In genomic region chr19:46347985-46348384, GRCh38 we compare ENCODE assay signal across 9 cellular contexts. TPM values are rescaled to one million over a fixed set of nuclear protein-coding genes. Genes with fewer than 3 reads are reported as not detected.
DNase-seq lines count a peak whose midpoint lies in the region; ATAC-seq, FAIRE-seq and TF ChIP-seq lines count a peak whose summit lies in the region.
"Had no signal": no experiment of that assay in that cellular context is flagged by ENCODE, and none has a peak within 500 bp of the region (broad histone marks: within the 10 kb centered on the region; RNA-seq: fewer than 3 reads in every experiment).

No MANE protein-coding gene starts in this region.

- no peak for FAIRE-seq in keratinocyte (lab: Jason Lieb, UNC)

- H3K4me1 ChIP-seq in cardiac muscle cell (ENCODE audit: low read depth) (peaks cover 13% of the 10 kb centered on the region), keratinocyte (ENCODE audit: control insufficient read depth, extremely low read depth, insufficient read depth, low read length) (peaks cover 47% of the 10 kb centered on the region), thoracic aorta (ENCODE audit: control insufficient read depth in 1 of 2, low read depth in 2 of 2) (peaks cover 30 to 49% of the 10 kb centered on the region in 2 donors)

- H3K9me1 ChIP-seq in keratinocyte (ENCODE audit: control insufficient read depth, extremely low read depth, insufficient read depth, low read length) = peaks cover 13% of the 10 kb centered on the region

- no peak overlapping the region for H3K9ac ChIP-seq in keratinocyte (ENCODE audit: control insufficient read depth, extremely low read depth, insufficient read depth, low read length)

- no peaks in the 10 kb centered on the region for H3K27me3 Mint-ChIP-seq in activated T-helper 17 cell treated with anti-CD3 and anti-CD28 coated beads, Interleukin-2, amount 50 U/mL, for 72 hours

- H3K4me3 ChIP-seq in cardiac muscle cell (peak overlapping the region; percentile 80), keratinocyte (ENCODE audit: control insufficient read depth in 2 of 3, extremely low read depth in 1 of 3, insufficient read depth in 2 of 3, low read depth in 1 of 3, low read length in 3 of 3) (peak overlapping the region; percentile 95 to 99 (median 96)), thoracic aorta (peak overlapping the region; percentile 99)

- peak overlapping the region; percentile 93 for H3K4me3 Mint-ChIP-seq in activated T-helper 17 cell treated with anti-CD3 and anti-CD28 coated beads, Interleukin-2, amount 50 U/mL, for 72 hours

- H3K36me3 ChIP-seq in cardiac muscle cell (no peaks in the 10 kb centered on the region), keratinocyte (ENCODE audit: control insufficient read depth in 2 of 2, extremely low read depth in 1 of 2, insufficient read depth in 2 of 2, low read length in 2 of 2) (peaks cover under 1 to 13% of the 10 kb centered on the region in 2 experiments), thoracic aorta (no peaks in the 10 kb centered on the region)

- DNase-seq in cardiac muscle cell (ENCODE audit: low read depth in 1 of 2, low spot score in 1 of 2) (peak in 1 of 2 donors; percentile 23), Right ventricle myocardium inferior (ENCODE audit: missing footprints) (no peak), keratinocyte (ENCODE audit: low read depth, low spot score) (no peak), thoracic aorta (ENCODE audit: low spot score) (no peak), NCI-H2171 treated with DMSO at 0.1 percent for 48 hours (lab: John Stamatoyannopoulos, UW) (no peak)
- DNase-seq in effector CD4-positive, alpha-beta T cell = no peak

- H3K4me1 Mint-ChIP-seq in activated T-helper 17 cell treated with anti-CD3 and anti-CD28 coated beads, Interleukin-2, amount 50 U/mL, for 72 hours = peaks cover 42% of the 10 kb centered on the region

- H3K79me2 ChIP-seq in keratinocyte (ENCODE audit: control insufficient read depth, insufficient read depth, low read length) = peaks cover 47% of the 10 kb centered on the region

- TF ChIP-seq CTCF in cardiac muscle cell (IDR thresholded peaks at IDR 0.05; ENCODE audit: low read depth, low read length) = no peak
- no peak for TF ChIP-seq CTCF in keratinocyte (optimal IDR thresholded peaks at IDR 0.05 in 1 of 3, IDR thresholded peaks at IDR 0.05 in 1 of 3, conservative IDR thresholded peaks at IDR 0.05 in 1 of 3; ENCODE audit: extremely low read depth in 1 of 3, insufficient read depth in 2 of 3, low read length in 3 of 3)
- TF ChIP-seq CTCF in thoracic aorta (IDR thresholded peaks at IDR 0.05) = no peak

- no peak overlapping the region for H3K27ac ChIP-seq in cardiac muscle cell
- peak overlapping the region; percentile 84 for H3K27ac ChIP-seq in keratinocyte (ENCODE audit: control insufficient read depth, insufficient read depth, low read length)
- H3K27ac ChIP-seq in thoracic aorta = no peak overlapping the region

- H3K9me3 Mint-ChIP-seq in activated T-helper 17 cell treated with anti-CD3 and anti-CD28 coated beads, Interleukin-2, amount 50 U/mL, for 72 hours = no peaks in the 10 kb centered on the region

- dilution Hi-C loops in keratinocyte (cut with MboI; ENCODE audit: extremely low pct_ligation_motif_present, low sequenced_read_pairs) = no loop called here

- H3K27ac Mint-ChIP-seq in activated T-helper 17 cell treated with anti-CD3 and anti-CD28 coated beads, Interleukin-2, amount 50 U/mL, for 72 hours = peak overlapping the region; percentile 88

- H3K36me3 Mint-ChIP-seq in activated T-helper 17 cell treated with anti-CD3 and anti-CD28 coated beads, Interleukin-2, amount 50 U/mL, for 72 hours (ENCODE audit: low read depth) = peaks cover 27% of the 10 kb centered on the region

- H3K4me2 ChIP-seq in keratinocyte (ENCODE audit: control insufficient read depth, extremely low read depth, insufficient read depth, low read depth, low read length) = peak overlapping the region; percentile 100

- peaks cover 7% of the 10 kb centered on the region for H4K20me1 ChIP-seq in keratinocyte (ENCODE audit: control insufficient read depth, extremely low read depth, insufficient read depth, low read length)

- ATAC-seq in Right ventricle myocardium inferior (no peak), thoracic aorta (ENCODE audit: insufficient number of reproducible peaks, low FRiP score, low read depth) (no peak), GM21423 (IDR thresholded peaks at IDR 0.05; ENCODE audit: unreplicated experiment) (no peak)
- ATAC-seq in activated T-helper 17 cell treated with anti-CD3 and anti-CD28 coated beads, Interleukin-2, amount 50 U/mL, for 72 hours (replicated peaks) = no peak

- H2AFZ ChIP-seq in keratinocyte (ENCODE audit: control insufficient read depth, low read length) = no peak overlapping the region

- intact Hi-C loops in Right ventricle myocardium inferior (cut with DNase I) = loop anchor here (5.0 kb wide), 2 partner anchors 46 to 66 kb away; no protein-coding TSS in a partner anchor

- H3K27me3 ChIP-seq in cardiac muscle cell = no peaks in the 10 kb centered on the region
- H3K27me3 ChIP-seq in keratinocyte (ENCODE audit: control insufficient read depth, extremely low read depth, insufficient read depth, low read length) = peaks cover 3% of the 10 kb centered on the region
- H3K27me3 ChIP-seq in thoracic aorta (replicated peaks; ENCODE audit: insufficient read depth) = no peaks in the 10 kb centered on the region

- no peaks in the 10 kb centered on the region for H3K9me3 ChIP-seq in cardiac muscle cell (ENCODE audit: low read depth)
- no peaks in the 10 kb centered on the region for H3K9me3 ChIP-seq in keratinocyte (ENCODE audit: control insufficient read depth, low read depth, low read length)
- no peaks in the 10 kb centered on the region for H3K9me3 ChIP-seq in thoracic aorta

RNA-seq across cellular contexts. Expression of gene PPP5C, which starts 1.1 kb away (rescaled TPM):
- 109 and 130 TPM in 2 replicates for total RNA-seq in cardiac muscle cell
- polyA plus RNA-seq in cardiac muscle cell = 120 and 123 TPM in 2 replicates
- 77.3 TPM for total RNA-seq in Right ventricle myocardium inferior
- 100 to 1,000 TPM in 1 of 2 donors, 10 to 100 TPM in 1; 60.0 to 127 TPM for total RNA-seq in activated T-helper 17 cell treated with anti-CD3 and anti-CD28 coated beads, Interleukin-2, amount 50 U/mL, for 72 hours
- polyA plus RNA-seq in keratinocyte = 89.2 to 106 TPM (median 97.5 TPM) in 3 replicates
- 20.2 TPM for polyA plus RNA-seq in keratinocyte (2011; ENCODE audit: low read depth)
- 76.7 and 83.1 TPM in 2 replicates for polyA plus RNA-seq in keratinocyte (2011; cell fraction: cytosol; rRNA removed)
- 142 and 156 TPM in 2 replicates for polyA plus RNA-seq in keratinocyte (2011; cell fraction: nucleus; rRNA removed)
- polyA plus RNA-seq in keratinocyte (2012; ENCODE audit: low replicate concordance) = 31.9 and 57.9 TPM in 2 replicates
- 82.3 to 116 TPM (median 108 TPM) in 3 replicates for polyA minus RNA-seq in keratinocyte
- polyA minus RNA-seq in keratinocyte (2011; cell fraction: cytosol; rRNA and poly(A)+ RNA removed) = 57.7 TPM
- 65.5 and 83.8 TPM in 2 replicates for polyA minus RNA-seq in keratinocyte (2011; cell fraction: nucleus; rRNA and poly(A)+ RNA removed)
- total RNA-seq in thoracic aorta = 100 to 1,000 TPM in 1 of 2 donors, 10 to 100 TPM in 1; 60.6 to 107 TPM

RNA-seq across cellular contexts. Expression of gene HIF3A, which starts 51.1 kb away (rescaled TPM):
- total RNA-seq in cardiac muscle cell (115 and 163 TPM in 2 replicates), Right ventricle myocardium inferior (73.8 TPM), thoracic aorta (100 to 1,000 TPM in 1 of 2 donors, 10 to 100 TPM in 1; 85.6 to 189 TPM)
- polyA plus RNA-seq in cardiac muscle cell (122 and 170 TPM in 2 replicates), keratinocyte (0.01 TPM in 1 of 3 replicates, not detected in the others)
- not detected for total RNA-seq in activated T-helper 17 cell treated with anti-CD3 and anti-CD28 coated beads, Interleukin-2, amount 50 U/mL, for 72 hours
- polyA plus RNA-seq in keratinocyte (2011; ENCODE audit: low read depth) = not detected
- polyA plus RNA-seq in keratinocyte (2011; cell fraction: cytosol; rRNA removed) = not detected in 2 replicates
- polyA plus RNA-seq in keratinocyte (2011; cell fraction: nucleus; rRNA removed) = not detected in 2 replicates
- not detected in 2 replicates for polyA plus RNA-seq in keratinocyte (2012; ENCODE audit: low replicate concordance)
- not detected in 3 replicates for polyA minus RNA-seq in keratinocyte
- polyA minus RNA-seq in keratinocyte (2011; cell fraction: cytosol; rRNA and poly(A)+ RNA removed) = not detected
- not detected in 2 replicates for polyA minus RNA-seq in keratinocyte (2011; cell fraction: nucleus; rRNA and poly(A)+ RNA removed)
- total RNA-seq: H4 had no signal

Comparison
In these comparisons a context has a peak if more than half of its experiments do, and no peak if none do; other contexts are left out.
1. RNA of gene HIF3A, which starts 51.1 kb away (total RNA-seq): 85.6 to 189 TPM in thoracic aorta, 115 to 163 TPM in cardiac muscle cell and 73.8 TPM in Right ventricle myocardium inferior (single experiment); not detected in activated T-helper 17 cell treated with anti-CD3 and anti-CD28 coated beads, Interleukin-2, amount 50 U/mL, for 72 hours; every median in the first group is over 10 times any median in the second.
2. Peak in every context shown above with its lines, with median percentiles within 50 percentile points of each other: H3K4me3 ChIP-seq.